In the genomic region with DNA sequence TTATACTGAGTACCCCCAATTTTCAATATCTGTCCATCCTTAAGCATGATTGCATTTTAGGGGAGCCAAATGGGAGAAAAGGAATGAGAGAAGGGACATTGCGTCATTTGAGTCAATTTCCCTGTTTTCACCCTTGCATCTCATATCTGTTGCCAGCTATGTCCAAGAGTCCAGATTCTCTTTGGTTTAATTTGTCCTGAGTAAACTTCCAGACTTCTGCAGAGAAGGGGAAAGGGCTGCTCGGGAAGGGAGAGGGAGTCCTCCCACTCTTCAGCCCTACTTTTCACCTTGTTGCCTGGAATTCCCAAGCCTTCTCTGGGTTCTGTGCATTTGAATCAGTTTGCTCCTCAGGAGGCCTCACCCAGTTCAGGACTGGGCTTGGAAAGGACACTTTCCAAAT, we compare ENCODE assay signal across 3 cellular contexts.
A peak's percentile ranks its signal among the peaks of the same experiment; 100 is the strongest.
TF ChIP-seq lines count a peak whose summit lies in the region.

No MANE protein-coding gene starts in this region.

TF ChIP-seq in GM23338, 12 proteins besides CTCF, POLR2A, EP300 and RAD21:
- TF ChIP-seq, protein P1, sequence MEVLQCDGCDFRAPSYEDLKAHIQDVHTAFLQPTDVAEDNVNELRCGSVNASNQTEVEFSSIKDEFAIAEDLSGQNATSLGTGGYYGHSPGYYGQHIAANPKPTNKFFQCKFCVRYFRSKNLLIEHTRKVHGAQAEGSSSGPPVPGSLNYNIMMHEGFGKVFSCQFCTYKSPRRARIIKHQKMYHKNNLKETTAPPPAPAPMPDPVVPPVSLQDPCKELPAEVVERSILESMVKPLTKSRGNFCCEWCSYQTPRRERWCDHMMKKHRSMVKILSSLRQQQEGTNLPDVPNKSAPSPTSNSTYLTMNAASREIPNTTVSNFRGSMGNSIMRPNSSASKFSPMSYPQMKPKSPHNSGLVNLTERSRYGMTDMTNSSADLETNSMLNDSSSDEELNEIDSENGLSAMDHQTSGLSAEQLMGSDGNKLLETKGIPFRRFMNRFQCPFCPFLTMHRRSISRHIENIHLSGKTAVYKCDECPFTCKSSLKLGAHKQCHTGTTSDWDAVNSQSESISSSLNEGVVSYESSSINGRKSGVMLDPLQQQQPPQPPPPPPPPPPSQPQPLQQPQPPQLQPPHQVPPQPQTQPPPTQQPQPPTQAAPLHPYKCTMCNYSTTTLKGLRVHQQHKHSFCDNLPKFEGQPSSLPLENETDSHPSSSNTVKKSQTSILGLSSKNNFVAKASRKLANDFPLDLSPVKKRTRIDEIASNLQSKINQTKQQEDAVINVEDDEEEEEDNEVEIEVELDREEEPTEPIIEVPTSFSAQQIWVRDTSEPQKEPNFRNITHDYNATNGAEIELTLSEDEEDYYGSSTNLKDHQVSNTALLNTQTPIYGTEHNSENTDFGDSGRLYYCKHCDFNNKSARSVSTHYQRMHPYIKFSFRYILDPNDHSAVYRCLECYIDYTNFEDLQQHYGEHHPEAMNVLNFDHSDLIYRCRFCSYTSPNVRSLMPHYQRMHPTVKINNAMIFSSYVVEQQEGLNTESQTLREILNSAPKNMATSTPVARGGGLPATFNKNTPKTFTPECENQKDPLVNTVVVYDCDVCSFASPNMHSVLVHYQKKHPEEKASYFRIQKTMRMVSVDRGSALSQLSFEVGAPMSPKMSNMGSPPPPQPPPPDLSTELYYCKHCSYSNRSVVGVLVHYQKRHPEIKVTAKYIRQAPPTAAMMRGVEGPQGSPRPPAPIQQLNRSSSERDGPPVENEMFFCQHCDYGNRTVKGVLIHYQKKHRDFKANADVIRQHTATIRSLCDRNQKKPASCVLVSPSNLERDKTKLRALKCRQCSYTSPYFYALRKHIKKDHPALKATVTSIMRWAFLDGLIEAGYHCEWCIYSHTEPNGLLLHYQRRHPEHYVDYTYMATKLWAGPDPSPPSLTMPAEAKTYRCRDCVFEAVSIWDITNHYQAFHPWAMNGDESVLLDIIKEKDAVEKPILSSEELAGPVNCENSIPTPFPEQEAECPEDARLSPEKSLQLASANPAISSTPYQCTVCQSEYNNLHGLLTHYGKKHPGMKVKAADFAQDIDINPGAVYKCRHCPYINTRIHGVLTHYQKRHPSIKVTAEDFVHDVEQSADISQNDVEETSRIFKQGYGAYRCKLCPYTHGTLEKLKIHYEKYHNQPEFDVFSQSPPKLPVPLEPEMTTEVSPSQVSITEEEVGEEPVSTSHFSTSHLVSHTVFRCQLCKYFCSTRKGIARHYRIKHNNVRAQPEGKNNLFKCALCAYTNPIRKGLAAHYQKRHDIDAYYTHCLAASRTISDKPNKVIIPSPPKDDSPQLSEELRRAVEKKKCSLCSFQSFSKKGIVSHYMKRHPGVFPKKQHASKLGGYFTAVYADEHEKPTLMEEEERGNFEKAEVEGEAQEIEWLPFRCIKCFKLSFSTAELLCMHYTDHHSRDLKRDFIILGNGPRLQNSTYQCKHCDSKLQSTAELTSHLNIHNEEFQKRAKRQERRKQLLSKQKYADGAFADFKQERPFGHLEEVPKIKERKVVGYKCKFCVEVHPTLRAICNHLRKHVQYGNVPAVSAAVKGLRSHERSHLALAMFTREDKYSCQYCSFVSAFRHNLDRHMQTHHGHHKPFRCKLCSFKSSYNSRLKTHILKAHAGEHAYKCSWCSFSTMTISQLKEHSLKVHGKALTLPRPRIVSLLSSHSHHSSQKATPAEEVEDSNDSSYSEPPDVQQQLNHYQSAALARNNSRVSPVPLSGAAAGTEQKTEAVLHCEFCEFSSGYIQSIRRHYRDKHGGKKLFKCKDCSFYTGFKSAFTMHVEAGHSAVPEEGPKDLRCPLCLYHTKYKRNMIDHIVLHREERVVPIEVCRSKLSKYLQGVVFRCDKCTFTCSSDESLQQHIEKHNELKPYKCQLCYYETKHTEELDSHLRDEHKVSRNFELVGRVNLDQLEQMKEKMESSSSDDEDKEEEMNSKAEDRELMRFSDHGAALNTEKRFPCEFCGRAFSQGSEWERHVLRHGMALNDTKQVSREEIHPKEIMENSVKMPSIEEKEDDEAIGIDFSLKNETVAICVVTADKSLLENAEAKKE (CRISPR knock-in tag; IDR thresholded peaks at IDR 0.05) = 0 out of 2 replicates have a peak, but pooled peaks have one; percentile 56
- TF ChIP-seq JUNB (IDR thresholded peaks at IDR 0.05; ENCODE audit: unreplicated experiment) = no peak

TF ChIP-seq in H1, 55 proteins besides CTCF, POLR2A, EP300 and RAD21:
- no peak for TF ChIP-seq NANOG (IDR thresholded peaks at IDR 0.05; ENCODE audit: insufficient read depth, low read depth, low read length, poor library complexity, severe bottlenecking)
- TF ChIP-seq MAFK (IDR thresholded peaks at IDR 0.05; ENCODE audit: low read depth, low read length) = no peak
- no peak for TF ChIP-seq MAX (IDR thresholded peaks at IDR 0.05)
- no peak for TF ChIP-seq ASH2L (IDR thresholded peaks at IDR 0.05; ENCODE audit: low read length)
- TF ChIP-seq CEBPB (IDR thresholded peaks at IDR 0.05; ENCODE audit: low read depth, low read length) = 0 out of 2 replicates have a peak, but pooled peaks have one; percentile 26
- TF ChIP-seq TEAD4 (IDR thresholded peaks at IDR 0.05; ENCODE audit: low read depth, low read length) = 0 out of 2 replicates have a peak, but pooled peaks have one; percentile 39

TF ChIP-seq in liver, 16 proteins besides CTCF, POLR2A, EP300 and RAD21:
- TF ChIP-seq HNF4A (conservative IDR thresholded peaks at IDR 0.05) (peak; percentile 46 to 53), ATF3 (IDR thresholded peaks at IDR 0.05) (no peak), ZBTB33 (IDR thresholded peaks at IDR 0.05) (no peak), SP1 (IDR thresholded peaks at IDR 0.05) (no peak), RXRA (IDR thresholded peaks at IDR 0.05) (no peak)
